In genomic region chr3:58487140-58487886, GRCh38 we compare ENCODE assay signal across 2 cellular contexts.
TF ChIP-seq lines count a peak whose summit lies in the region.

No MANE protein-coding gene starts in this region.

TF ChIP-seq in A549, 52 proteins besides CTCF, POLR2A, EP300 and RAD21:
- peak; percentile 83 for TF ChIP-seq MAX (IDR thresholded peaks at IDR 0.05)
- no peak for TF ChIP-seq NPAS2 (CRISPR knock-in tag; IDR thresholded peaks at IDR 0.05; ENCODE audit: borderline replicate concordance)
- TF ChIP-seq KDM1A (IDR thresholded peaks at IDR 0.05; ENCODE audit: low read depth), result no peak
- peak; percentile 66; the same call in 1 of the 2 replicates for TF ChIP-seq E2F6 (IDR thresholded peaks at IDR 0.05; ENCODE audit: borderline replicate concordance, low read depth)
- TF ChIP-seq TP53 (CRISPR knock-in tag; IDR thresholded peaks at IDR 0.05), result no peak
- TF ChIP-seq MYC (IDR thresholded peaks at IDR 0.05; ENCODE audit: borderline replicate concordance, low read length), result no peak
- TF ChIP-seq FOSL2 (IDR thresholded peaks at IDR 0.05), result no peak
- TF ChIP-seq FOSL2 (CRISPR knock-in tag; IDR thresholded peaks at IDR 0.05), result peak; percentile 32; the same call in 1 of the 2 replicates
- no peak for TF ChIP-seq PBX3 (IDR thresholded peaks at IDR 0.05)
- TF ChIP-seq MAFK (IDR thresholded peaks at IDR 0.05; ENCODE audit: partially characterized antibody), result peak; percentile 22
- TF ChIP-seq HOXB5 (CRISPR knock-in tag; IDR thresholded peaks at IDR 0.05), result 0 out of 2 replicates have a peak, but pooled peaks have one; percentile 35
TF ChIP-seq in A549: peak in this region for 5.

TF ChIP-seq in IMR-90, 13 proteins besides CTCF, POLR2A, EP300 and RAD21:
- TF ChIP-seq BHLHE40 (IDR thresholded peaks at IDR 0.05; ENCODE audit: low read depth, low read length) (no peak), NFE2L2 (IDR thresholded peaks at IDR 0.05; ENCODE audit: low read depth, low read length) (peak; percentile 41), FOS (IDR thresholded peaks at IDR 0.05; ENCODE audit: low read depth, low read length) (peak; percentile 38; the same call in 1 of the 2 replicates)
